8 cellular contexts compared by ENCODE assay signal in the genomic region with DNA sequence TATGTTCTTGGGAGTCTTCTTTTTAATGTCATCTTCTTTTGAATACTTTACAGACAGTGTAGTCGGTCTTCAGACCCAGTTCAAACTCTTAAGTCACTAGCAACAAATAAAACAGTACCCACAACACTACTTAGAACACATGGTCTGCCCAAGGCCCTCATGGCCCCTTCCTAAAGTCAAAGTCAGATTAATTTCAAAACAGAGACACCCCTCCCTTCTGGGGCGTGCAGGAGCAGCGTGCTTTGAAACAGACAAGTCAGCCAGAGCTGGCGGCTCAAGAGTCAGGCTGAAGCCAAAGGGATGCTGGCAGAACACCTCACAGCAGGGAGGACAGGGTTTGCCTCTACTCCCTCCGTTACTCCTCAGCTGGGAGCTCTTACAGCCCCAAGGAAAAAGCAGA.
"Had no signal": no experiment of that assay in that cellular context is flagged by ENCODE, and none has a peak within 500 bp of the region (broad histone marks: within the 10 kb centered on the region; RNA-seq: fewer than 3 reads in every experiment).

No MANE protein-coding gene starts in this region.

- H2AFZ ChIP-seq: GM23248 had no signal

- H3K27ac ChIP-seq: GM23248, HL-60 had no signal

- H3K4me1 ChIP-seq: HAP-1 had no signal

- H3K4me3 Mint-ChIP-seq: HFFc6 had no signal

- H3K9me3 ChIP-seq: HAP-1 had no signal

- H3K9me3 Mint-ChIP-seq: HFFc6 had no signal

- ATAC-seq: HCT116 had no signal

- H3K36me3 ChIP-seq: HAP-1 had no signal

- H3K27ac Mint-ChIP-seq: HFFc6 had no signal

- DNase-seq: GM23248, GOT3, H7, HFFc6, IMR-90 had no signal

- H3K9ac ChIP-seq: GM23248 had no signal

- H3K4me3 ChIP-seq: GM23248, HAP-1 had no signal
